ENCODE assay signal across 1 cellular context in genomic region chr11:74391193-74391592, GRCh38.
TF ChIP-seq lines count a peak whose summit lies in the region.

No MANE protein-coding gene starts in this region.

TF ChIP-seq in SK-N-SH treated with all-trans-retinoic acid at 6 μM for 48 hours, 23 proteins besides CTCF, POLR2A, EP300 and RAD21 (continued from another document):
- TF ChIP-seq TSHZ2 (CRISPR knock-in tag; IDR thresholded peaks at IDR 0.05) (no peak), ZNF565 (CRISPR knock-in tag; conservative IDR thresholded peaks at IDR 0.05; ENCODE audit: low read depth) (no peak), SNAI2 (CRISPR knock-in tag; IDR thresholded peaks at IDR 0.05) (no peak), ZFP30 (CRISPR knock-in tag; IDR thresholded peaks at IDR 0.05) (no peak), BACH2 (CRISPR knock-in tag; IDR thresholded peaks at IDR 0.05; ENCODE audit: borderline replicate concordance) (no peak), ZNF8 (CRISPR knock-in tag; IDR thresholded peaks at IDR 0.05) (no peak), CSDC2 (CRISPR knock-in tag; IDR thresholded peaks at IDR 0.05) (no peak), ZNF70 (CRISPR knock-in tag; IDR thresholded peaks at IDR 0.05) (no peak)
- TF ChIP-seq, protein P1, sequence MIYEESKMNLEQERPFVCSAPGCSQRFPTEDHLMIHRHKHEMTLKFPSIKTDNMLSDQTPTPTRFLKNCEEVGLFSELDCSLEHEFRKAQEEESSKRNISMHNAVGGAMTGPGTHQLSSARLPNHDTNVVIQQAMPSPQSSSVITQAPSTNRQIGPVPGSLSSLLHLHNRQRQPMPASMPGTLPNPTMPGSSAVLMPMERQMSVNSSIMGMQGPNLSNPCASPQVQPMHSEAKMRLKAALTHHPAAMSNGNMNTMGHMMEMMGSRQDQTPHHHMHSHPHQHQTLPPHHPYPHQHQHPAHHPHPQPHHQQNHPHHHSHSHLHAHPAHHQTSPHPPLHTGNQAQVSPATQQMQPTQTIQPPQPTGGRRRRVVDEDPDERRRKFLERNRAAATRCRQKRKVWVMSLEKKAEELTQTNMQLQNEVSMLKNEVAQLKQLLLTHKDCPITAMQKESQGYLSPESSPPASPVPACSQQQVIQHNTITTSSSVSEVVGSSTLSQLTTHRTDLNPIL (CRISPR knock-in tag; IDR thresholded peaks at IDR 0.05; ENCODE audit: low read depth), result no peak
- TF ChIP-seq, protein P2, sequence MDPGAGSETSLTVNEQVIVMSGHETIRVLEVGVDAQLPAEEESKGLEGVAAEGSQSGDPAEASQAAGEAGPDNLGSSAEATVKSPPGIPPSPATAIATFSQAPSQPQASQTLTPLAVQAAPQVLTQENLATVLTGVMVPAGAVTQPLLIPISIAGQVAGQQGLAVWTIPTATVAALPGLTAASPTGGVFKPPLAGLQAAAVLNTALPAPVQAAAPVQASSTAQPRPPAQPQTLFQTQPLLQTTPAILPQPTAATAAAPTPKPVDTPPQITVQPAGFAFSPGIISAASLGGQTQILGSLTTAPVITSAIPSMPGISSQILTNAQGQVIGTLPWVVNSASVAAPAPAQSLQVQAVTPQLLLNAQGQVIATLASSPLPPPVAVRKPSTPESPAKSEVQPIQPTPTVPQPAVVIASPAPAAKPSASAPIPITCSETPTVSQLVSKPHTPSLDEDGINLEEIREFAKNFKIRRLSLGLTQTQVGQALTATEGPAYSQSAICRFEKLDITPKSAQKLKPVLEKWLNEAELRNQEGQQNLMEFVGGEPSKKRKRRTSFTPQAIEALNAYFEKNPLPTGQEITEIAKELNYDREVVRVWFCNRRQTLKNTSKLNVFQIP (CRISPR knock-in tag; IDR thresholded peaks at IDR 0.05; ENCODE audit: borderline replicate concordance, low read depth), result no peak
